Comparison of ENCODE assay signal across 2 cellular contexts in genomic region chr11:2375964-2376551, GRCh38.
TF ChIP-seq lines count a peak whose summit lies in the region.

No MANE protein-coding gene starts in this region.

TF ChIP-seq in IMR-90, 13 proteins besides CTCF, POLR2A, EP300 and RAD21:
- TF ChIP-seq MAFK (IDR thresholded peaks at IDR 0.05; ENCODE audit: low read depth, low read length): no peak
- no peak for TF ChIP-seq FOS (IDR thresholded peaks at IDR 0.05; ENCODE audit: low read depth, low read length)
- TF ChIP-seq MAZ (IDR thresholded peaks at IDR 0.05; ENCODE audit: borderline replicate concordance, low read depth, low read length): no peak
- no peak for TF ChIP-seq RFX5 (IDR thresholded peaks at IDR 0.05; ENCODE audit: low read depth, low read length)
- no peak for TF ChIP-seq ELK1 (IDR thresholded peaks at IDR 0.05; ENCODE audit: borderline replicate concordance, low read depth, low read length)
- no peak for TF ChIP-seq RCOR1 (IDR thresholded peaks at IDR 0.05; ENCODE audit: insufficient replicate concordance, low read length)
- no peak for TF ChIP-seq MXI1 (IDR thresholded peaks at IDR 0.05; ENCODE audit: borderline replicate concordance, low read depth, low read length)
- TF ChIP-seq SMC3 (IDR thresholded peaks at IDR 0.05; ENCODE audit: low read depth, low read length): no peak
- TF ChIP-seq NFE2L2 (IDR thresholded peaks at IDR 0.05; ENCODE audit: low read depth, low read length): no peak
- TF ChIP-seq CEBPB (IDR thresholded peaks at IDR 0.05; ENCODE audit: low read depth, low read length): no peak
- TF ChIP-seq BHLHE40 (IDR thresholded peaks at IDR 0.05; ENCODE audit: low read depth, low read length): no peak
- no peak for TF ChIP-seq CHD1 (IDR thresholded peaks at IDR 0.05; ENCODE audit: low read depth, low read length)
- TF ChIP-seq USF2 (IDR thresholded peaks at IDR 0.05; ENCODE audit: low read depth, low read length): no peak

TF ChIP-seq in H1, 55 proteins besides CTCF, POLR2A, EP300 and RAD21:
- TF ChIP-seq SIX5 (IDR thresholded peaks at IDR 0.05; ENCODE audit: low read depth, low read length): no peak
